ENCODE assay signal across 15 cellular contexts in the genomic region with DNA sequence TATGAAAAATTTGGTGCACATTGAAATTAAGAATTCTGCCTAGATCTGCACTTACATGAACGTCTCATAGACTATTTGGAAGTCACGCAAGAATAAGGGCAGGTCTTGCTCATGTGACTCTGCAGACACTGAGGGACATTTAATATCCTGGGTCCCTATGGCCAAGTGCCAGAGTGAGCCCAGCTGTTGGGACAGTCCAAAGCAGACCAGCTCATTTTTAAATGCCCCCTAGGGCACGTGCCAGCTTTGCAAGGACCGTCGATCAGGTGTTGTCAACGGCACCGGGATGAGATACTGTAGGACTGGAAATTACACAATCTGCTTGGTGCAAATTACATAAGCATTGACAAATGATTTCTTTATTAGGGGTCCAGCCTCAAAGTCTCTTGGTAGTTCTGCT.
DNase-seq lines count a peak whose midpoint lies in the region; ATAC-seq and TF ChIP-seq lines count a peak whose summit lies in the region.
"Had no signal": no experiment of that assay in that cellular context is flagged by ENCODE, and none has a peak within 500 bp of the region (broad histone marks: within the 10 kb centered on the region; RNA-seq: fewer than 3 reads in every experiment).

No MANE protein-coding gene starts in this region.

- BruUV-seq in OCI-LY7 (replicated peaks; lab: Mats Ljungman, UMichigan) = no TSS peak

- no peaks in the 10 kb centered on the region for H3K36me3 Mint-ChIP-seq in activated T-cell treated with anti-CD3 and anti-CD28 coated beads, Interleukin-2, amount 50 U/mL, for 72 hours (ENCODE audit: insufficient read depth in 2 of 2)
- H3K36me3 Mint-ChIP-seq: CD4-positive, CD25-positive, alpha-beta regulatory T cell had no signal

- intact Hi-C loops in adrenal gland (cut with DNase I) = no loop called here
- intact Hi-C loops in OCI-LY7 (cut with micrococcal nuclease; ENCODE audit: unreplicated experiment) = no loop called here

- H3K27ac ChIP-seq in coronary artery (no peak overlapping the region), adrenal gland (no peak overlapping the region), OCI-LY7 (ENCODE audit: low read depth, low read length, poor library complexity, severe bottlenecking) (no peak overlapping the region)
- H3K27ac ChIP-seq: 22Rv1; BLaER1 treated with 17β-estradiol and CSF1 and Interleukin-3, amounts not matched to agents 10 nM and 100 nM had no signal

- TF ChIP-seq POLR2A in adrenal gland (IDR thresholded peaks at IDR 0.05) = no peak

- no peak overlapping the region for H2AFZ ChIP-seq in OCI-LY7 (ENCODE audit: low read length)

- TF ChIP-seq CTCF in coronary artery (IDR thresholded peaks at IDR 0.05) = no peak
- TF ChIP-seq CTCF in adrenal gland (IDR thresholded peaks at IDR 0.05) = no peak
- no peak for TF ChIP-seq CTCF in OCI-LY7 (conservative IDR thresholded peaks at IDR 0.05; ENCODE audit: low read length)

- H3K9me3 Mint-ChIP-seq in activated T-cell treated with anti-CD3 and anti-CD28 coated beads, Interleukin-2, amount 50 U/mL, for 72 hours = no peaks in the 10 kb centered on the region

- POLR2A ChIA-PET in OCI-LY7 (lab: Charles Lee) = no interaction called here

- no peaks in the 10 kb centered on the region for H3K9me2 ChIP-seq in OCI-LY7 (ENCODE audit: insufficient read depth, low read length)

- ATAC-seq in left lobe of liver = peak; percentile 27
- no peak for ATAC-seq in activated T-cell treated with anti-CD3 and anti-CD28 coated beads, Interleukin-2, amount 50 U/mL, for 72 hours (replicated peaks in 1 of 2)

- no peaks in the 10 kb centered on the region for H3K27me3 Mint-ChIP-seq in activated T-cell treated with anti-CD3 and anti-CD28 coated beads, Interleukin-2, amount 50 U/mL, for 72 hours (ENCODE audit: low read depth)
- H3K27me3 Mint-ChIP-seq: CD4-positive, CD25-positive, alpha-beta regulatory T cell had no signal

- no peaks in the 10 kb centered on the region for H3K4me1 Mint-ChIP-seq in activated T-cell treated with anti-CD3 and anti-CD28 coated beads, Interleukin-2, amount 50 U/mL, for 72 hours (ENCODE audit: low read depth)

- no peaks in the 10 kb centered on the region for H4K20me1 ChIP-seq in OCI-LY7 (ENCODE audit: insufficient read depth, low read length)
- H4K20me1 ChIP-seq: BLaER1 treated with 17β-estradiol and CSF1 and Interleukin-3, amounts not matched to agents 10 nM and 100 nM had no signal

- H3K4me3 Mint-ChIP-seq in activated T-cell treated with anti-CD3 and anti-CD28 coated beads, Interleukin-2, amount 50 U/mL, for 72 hours = no peak overlapping the region
- H3K4me3 Mint-ChIP-seq: CD4-positive, CD25-positive, alpha-beta regulatory T cell; HFFc6 had no signal

- H3K4me3 ChIP-seq in coronary artery = no peak overlapping the region
- no peak overlapping the region for H3K4me3 ChIP-seq in adrenal gland
- H3K4me3 ChIP-seq in OCI-LY7 (ENCODE audit: low read depth, low read length, poor library complexity, severe bottlenecking) = no peak overlapping the region
- H3K4me3 ChIP-seq: BLaER1 treated with 17β-estradiol and CSF1 and Interleukin-3, amounts not matched to agents 10 nM and 100 nM had no signal

- H3K79me2 ChIP-seq in OCI-LY7 (ENCODE audit: insufficient read depth, low read depth, low read length) = no peaks in the 10 kb centered on the region

- no peak overlapping the region for H3K4me2 ChIP-seq in OCI-LY7 (ENCODE audit: low read length)

- H3K9me3 ChIP-seq in adrenal gland (replicated peaks in 1 of 3) (no peaks in the 10 kb centered on the region), OCI-LY7 (ENCODE audit: low read length) (no peaks in the 10 kb centered on the region)

- DNase-seq in NCI-H2029 (lab: John Stamatoyannopoulos, UW) (peak; percentile 34), NCI-H2029 treated with DMSO at 0.1 percent for 48 hours (lab: John Stamatoyannopoulos, UW) (no peak), coronary artery (ENCODE audit: low spot score) (peak; percentile 11), left lobe of liver (ENCODE audit: low spot score) (peak; percentile 61), adrenal gland (no peak), Ammon's horn (ENCODE audit: low spot score) (no peak), OCI-LY7 (ENCODE audit: low spot score) (no peak)
- no peak for DNase-seq in activated T-cell treated with anti-CD3 and anti-CD28 coated beads, Interleukin-2, amount 50 U/mL, for 72 hours
- DNase-seq: Calu3; CD4-positive, CD25-positive, alpha-beta regulatory T cell; DMS 273 treated with DMSO at 0.1 percent for 48 hours; HCEC 1CT; HFFc6 had no signal

- no peaks in the 10 kb centered on the region for H3K27me3 ChIP-seq in adrenal gland

- 73 to 77% (median 76%) methylated on average over 7 of the region's 7 CpGs for WGBS in adrenal gland, 4 donors

- no peaks in the 10 kb centered on the region for H3K36me3 ChIP-seq in adrenal gland (replicated peaks in 1 of 2)
- no peaks in the 10 kb centered on the region for H3K36me3 ChIP-seq in OCI-LY7 (ENCODE audit: insufficient read depth, low read length)
- H3K36me3 ChIP-seq: BLaER1 treated with 17β-estradiol and CSF1 and Interleukin-3, amounts not matched to agents 10 nM and 100 nM had no signal

- CTCF ChIA-PET in OCI-LY7 (lab: Charles Lee; ENCODE audit: unreplicated experiment) = no interaction called here

- H3K4me1 ChIP-seq in adrenal gland (replicated peaks in 1 of 2) = no peaks in the 10 kb centered on the region
- H3K4me1 ChIP-seq in OCI-LY7 (ENCODE audit: insufficient read depth, low read length, poor library complexity, severe bottlenecking) = no peaks in the 10 kb centered on the region

- H3K27ac Mint-ChIP-seq in activated T-cell treated with anti-CD3 and anti-CD28 coated beads, Interleukin-2, amount 50 U/mL, for 72 hours = no peak overlapping the region
- H3K27ac Mint-ChIP-seq: CD4-positive, CD25-positive, alpha-beta regulatory T cell; HFFc6 had no signal

Comparison
In these comparisons a context has a peak if more than half of its experiments do, and no peak if none do; other contexts are left out.
1. DNase-seq: peak in NCI-H2029 (single experiment), coronary artery (single experiment) and left lobe of liver (single experiment); none in NCI-H2029 treated with DMSO at 0.1 percent for 48 hours (single experiment), activated T-cell treated with anti-CD3 and anti-CD28 coated beads, Interleukin-2, amount 50 U/mL, for 72 hours (0 of 2), adrenal gland (0 of 7), Ammon's horn (single experiment) and OCI-LY7 (single experiment).